8 cellular contexts compared by ENCODE assay signal in genomic region chr18:47930086-47930843, GRCh38. TPM values are rescaled to one million over a fixed set of nuclear protein-coding genes. Genes with fewer than 3 reads are reported as not detected.
DNase-seq lines count a peak whose midpoint lies in the region; ATAC-seq, FAIRE-seq and TF ChIP-seq lines count a peak whose summit lies in the region.

Gene SMAD2 (minus strand): TSS chr18:47930659. CDS start chr18:47896756, 33,903 bp downstream.

- H3K4me1 ChIP-seq in neutrophil (ENCODE audit: control insufficient read depth in 1 of 2, insufficient read depth in 1 of 2, low read depth in 1 of 2, low read length in 1 of 2): peaks cover 31 to 33% of the 10 kb centered on the region in 2 experiments

- no peaks in the 10 kb centered on the region for H3K36me3 ChIP-seq in neutrophil

- peak within 1 kb of the TSS; percentile 99 for H3K27ac ChIP-seq in neutrophil

- H3K9me3 ChIP-seq in neutrophil: no peaks in the 10 kb centered on the region

- peak within 1 kb of the TSS; percentile 81 for H3K4me3 ChIP-seq in Jurkat, Clone E6-1 (ENCODE audit: low read length)
- peak within 1 kb of the TSS; percentile 83 to 95 for H3K4me3 ChIP-seq in neutrophil (ENCODE audit: low read depth in 1 of 2, low read length in 1 of 2)

- no peak for FAIRE-seq in frontal cortex (lab: Jason Lieb, UNC)

- ATAC-seq in GM21576 (IDR thresholded peaks at IDR 0.05; ENCODE audit: unreplicated experiment): peak; percentile 27

- TF ChIP-seq CTCF in neutrophil (IDR thresholded peaks at IDR 0.05) (peak; percentile 26), subcutaneous adipose tissue (IDR thresholded peaks at IDR 0.05; ENCODE audit: low read depth) (no peak)

- no peaks in the 10 kb centered on the region for H3K27me3 ChIP-seq in neutrophil

- DNase-seq in DMS53 treated with DMSO at 0.1 percent for 48 hours (lab: John Stamatoyannopoulos, UW; ENCODE audit: unreplicated experiment) (peak; percentile 88), SHP77 treated with DMSO at 0.1 percent for 48 hours (lab: John Stamatoyannopoulos, UW) (peak; percentile 16), frontal cortex (ENCODE audit: low spot score in 2 of 2) (peak; percentile 70 to 81)
- peak; percentile 72 for DNase-seq in Jurkat, Clone E6-1 (ENCODE audit: low read depth, low spot score)
- peak; percentile 61 for DNase-seq in activated gamma-delta T cell treated with anti-CD3 and anti-CD28 coated beads, Interleukin-2, amount 50 U/mL, for 16 hours (ENCODE audit: low read depth)

RNA-seq across cellular contexts. Expression of gene SMAD2, which starts in this region (rescaled TPM):
- polyA plus RNA-seq in Jurkat, Clone E6-1 (2012; ENCODE audit: insufficient read depth, insufficient read length): 100 TPM
- total RNA-seq in frontal cortex (45.2 TPM), subcutaneous adipose tissue (10 to 100 TPM; 64.2 to 90.7 (median 77.0) TPM)

Comparison
In these comparisons a context has a peak if more than half of its experiments do, and no peak if none do; other contexts are left out.
1. Peak in every context shown above with its lines: DNase-seq, ATAC-seq, H3K4me3 ChIP-seq and H3K27ac ChIP-seq.
2. DNase-seq: peak in every context shown above with its lines; median percentile 88 in DMS53 treated with DMSO at 0.1 percent for 48 hours; 76 in frontal cortex; 72 in Jurkat, Clone E6-1; 61 in activated gamma-delta T cell treated with anti-CD3 and anti-CD28 coated beads, Interleukin-2, amount 50 U/mL, for 16 hours; 16 in SHP77 treated with DMSO at 0.1 percent for 48 hours.